Comparison of ENCODE assay signal across 8 cellular contexts in the genomic region with DNA sequence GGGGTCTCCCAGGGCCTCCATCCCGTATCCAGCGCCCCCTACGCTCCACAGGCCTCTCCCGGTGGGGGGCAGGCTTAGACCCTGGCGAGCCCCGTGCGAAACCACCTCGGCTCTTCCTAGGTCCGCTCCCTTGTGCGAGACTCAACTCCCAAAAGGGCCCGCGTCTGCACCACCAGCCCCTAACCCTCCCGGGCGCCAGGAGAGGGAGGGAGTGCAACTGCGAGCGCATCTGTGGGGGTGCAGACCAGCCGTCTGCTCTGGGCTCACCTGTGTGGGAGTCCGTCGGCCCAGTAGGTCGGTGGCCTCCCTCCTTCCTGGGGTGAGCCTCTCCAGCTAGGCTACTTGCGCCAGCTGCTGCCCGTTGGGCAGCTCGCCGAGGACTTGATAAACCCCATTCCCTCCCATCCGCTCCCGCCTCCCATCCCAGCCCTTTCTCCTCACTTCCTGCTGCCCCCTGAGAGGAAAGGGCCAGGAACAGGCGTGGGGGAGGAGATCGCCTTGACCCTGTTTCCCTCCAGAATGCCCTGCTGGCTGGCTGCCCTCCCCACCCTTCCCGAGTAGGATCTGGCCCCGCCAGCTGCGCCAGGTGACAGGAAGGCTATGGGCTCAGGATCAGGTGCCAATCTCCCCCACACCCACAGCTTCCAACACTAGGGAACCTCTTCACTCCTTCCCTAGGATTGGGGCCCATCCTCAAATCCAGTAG. TPM values are rescaled to one million over a fixed set of nuclear protein-coding genes. Genes with fewer than 3 reads are reported as not detected.
A peak's percentile ranks its signal among the peaks of the same experiment; 100 is the strongest.
DNase-seq lines count a peak whose midpoint lies in the region; ATAC-seq and TF ChIP-seq lines count a peak whose summit lies in the region.

A gene with protein sequence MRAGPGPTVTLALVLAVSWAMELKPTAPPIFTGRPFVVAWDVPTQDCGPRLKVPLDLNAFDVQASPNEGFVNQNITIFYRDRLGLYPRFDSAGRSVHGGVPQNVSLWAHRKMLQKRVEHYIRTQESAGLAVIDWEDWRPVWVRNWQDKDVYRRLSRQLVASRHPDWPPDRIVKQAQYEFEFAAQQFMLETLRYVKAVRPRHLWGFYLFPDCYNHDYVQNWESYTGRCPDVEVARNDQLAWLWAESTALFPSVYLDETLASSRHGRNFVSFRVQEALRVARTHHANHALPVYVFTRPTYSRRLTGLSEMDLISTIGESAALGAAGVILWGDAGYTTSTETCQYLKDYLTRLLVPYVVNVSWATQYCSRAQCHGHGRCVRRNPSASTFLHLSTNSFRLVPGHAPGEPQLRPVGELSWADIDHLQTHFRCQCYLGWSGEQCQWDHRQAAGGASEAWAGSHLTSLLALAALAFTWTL (minus strand): TSS at position 360 of the 706 bp plus-strand sequence. CDS start 2,256 bp downstream, outside the sequence.

- H3K4me3 Mint-ChIP-seq in endothelial cell (ENCODE audit: unreplicated experiment), result peak within 1 kb of the TSS; percentile 92
- peak within 1 kb of the TSS; percentile 74 to 90 (median 82) for H3K4me3 Mint-ChIP-seq in naive thymus-derived CD4-positive, alpha-beta T cell

- H3K27me3 ChIP-seq in GM06990 (replicated peaks; ENCODE audit: control insufficient read depth, insufficient read depth, low read length) (no peaks in the 10 kb centered on the region), PC-9 (ENCODE audit: insufficient read depth, low read depth) (no peaks in the 10 kb centered on the region)
- no peaks in the 10 kb centered on the region for H3K27me3 ChIP-seq in naive thymus-derived CD4-positive, alpha-beta T cell (ENCODE audit: control insufficient read depth in 2 of 2, insufficient read depth in 2 of 2, low read length in 2 of 2)

- H3K9me3 Mint-ChIP-seq in endothelial cell (ENCODE audit: unreplicated experiment), result no peaks in the 10 kb centered on the region
- no peaks in the 10 kb centered on the region for H3K9me3 Mint-ChIP-seq in naive thymus-derived CD4-positive, alpha-beta T cell

- peaks cover 20% of the 10 kb centered on the region for H3F3A ChIP-seq in PC-9 (ENCODE audit: insufficient read depth, low read depth)

- TF ChIP-seq CTCF in GM06990 (IDR thresholded peaks at IDR 0.05; ENCODE audit: insufficient read depth, low read length, poor library complexity, severe bottlenecking) (no peak), PC-9 (conservative IDR thresholded peaks at IDR 0.05) (no peak), endothelial cell (IDR thresholded peaks at IDR 0.05; ENCODE audit: unreplicated experiment) (no peak)

- peak within 1 kb of the TSS; percentile 91 for H3K4me2 ChIP-seq in PC-9

- H3K36me3 ChIP-seq in GM06990 (ENCODE audit: control insufficient read depth, insufficient read depth, low read length) (peaks cover 9% of the 10 kb centered on the region), PC-9 (ENCODE audit: low read depth) (peaks cover 7% of the 10 kb centered on the region; the same call in 1 of the 2 replicates)
- H3K36me3 ChIP-seq in naive thymus-derived CD4-positive, alpha-beta T cell (ENCODE audit: control insufficient read depth in 2 of 3, insufficient read depth in 3 of 3, low read length in 3 of 3), result peaks cover 0 to 14% (median 0%) of the 10 kb centered on the region in 3 experiments

- peaks cover 53% of the 10 kb centered on the region for H3K4me1 Mint-ChIP-seq in endothelial cell (ENCODE audit: unreplicated experiment)
- peaks cover 17 to 49% (median 39%) of the 10 kb centered on the region in 7 donors for H3K4me1 Mint-ChIP-seq in naive thymus-derived CD4-positive, alpha-beta T cell

- peaks cover 4% of the 10 kb centered on the region; the same call in 1 of the 2 replicates for H4K20me1 ChIP-seq in PC-9 (ENCODE audit: insufficient read depth)

- intact Hi-C loops in PC-9 (cut with micrococcal nuclease; ENCODE audit: unreplicated experiment), result no loop called here
- intact Hi-C loops in naive thymus-derived CD4-positive, alpha-beta T cell (cut with micrococcal nuclease), result no loop called here

- H3K27ac ChIP-seq in PC-9, result peak within 1 kb of the TSS; percentile 83
- peak within 1 kb of the TSS; percentile 95 for H3K27ac ChIP-seq in naive thymus-derived CD4-positive, alpha-beta T cell (ENCODE audit: low read depth, low read length)

- H3K27ac Mint-ChIP-seq in endothelial cell (ENCODE audit: unreplicated experiment), result peak within 1 kb of the TSS; percentile 97
- peak within 1 kb of the TSS; percentile 40 to 96 (median 93) for H3K27ac Mint-ChIP-seq in naive thymus-derived CD4-positive, alpha-beta T cell

- H3K9me3 ChIP-seq in PC-9 (ENCODE audit: insufficient read depth, low read depth), result no peaks in the 10 kb centered on the region
- no peaks in the 10 kb centered on the region for H3K9me3 ChIP-seq in naive thymus-derived CD4-positive, alpha-beta T cell (ENCODE audit: control insufficient read depth in 2 of 3, low read length in 3 of 3)

- H2AFZ ChIP-seq in PC-9, result peak within 1 kb of the TSS; percentile 91

- H3K79me2 ChIP-seq in PC-9 (ENCODE audit: low read depth), result peaks cover 37% of the 10 kb centered on the region

- H3K9me2 ChIP-seq in PC-9 (ENCODE audit: insufficient read depth), result no peaks in the 10 kb centered on the region

- BruUV-seq in PC-9 (replicated peaks; lab: Mats Ljungman, UMichigan), result no TSS peak

- peaks cover 24% of the 10 kb centered on the region for H3K4me1 ChIP-seq in PC-9 (replicated peaks; ENCODE audit: insufficient read depth)
- peaks cover 15 to 23% of the 10 kb centered on the region in 2 donors for H3K4me1 ChIP-seq in naive thymus-derived CD4-positive, alpha-beta T cell (ENCODE audit: control insufficient read depth in 2 of 2, insufficient read depth in 2 of 2, low read length in 2 of 2)

- DNase-seq in GM06990 (ENCODE audit: extremely low read depth, insufficient read length), result no peak
- no peak for DNase-seq in PC-9
- peak; percentile 58 for DNase-seq in endothelial cell (ENCODE audit: low spot score)
- DNase-seq in naive thymus-derived CD4-positive, alpha-beta T cell, result no peak
- no peak for DNase-seq in foreskin melanocyte
- DNase-seq in RKO (ENCODE audit: low spot score), result no peak
- no peak for DNase-seq in kidney tubule cell (ENCODE audit: low spot score)
- no peak for DNase-seq in EL

- H3K27me3 Mint-ChIP-seq in endothelial cell (ENCODE audit: unreplicated experiment), result peaks cover 25% of the 10 kb centered on the region
- H3K27me3 Mint-ChIP-seq in naive thymus-derived CD4-positive, alpha-beta T cell, result no peaks in the 10 kb centered on the region

- peaks cover 29% of the 10 kb centered on the region for H3K36me3 Mint-ChIP-seq in endothelial cell (ENCODE audit: low read depth, unreplicated experiment)
- peaks cover 0 to 4% (median 0%) of the 10 kb centered on the region in 5 donors for H3K36me3 Mint-ChIP-seq in naive thymus-derived CD4-positive, alpha-beta T cell

- POLR2A ChIA-PET in PC-9 (lab: Charles Lee; ENCODE audit: unreplicated experiment), result no interaction called here
- POLR2A ChIA-PET in naive thymus-derived CD4-positive, alpha-beta T cell (lab: Charles Lee), result interaction anchor here (1.3 to 34.0 kb wide), 3 partner anchors 14 to 34 kb away, joined by 5 to 656 read pairs (median 27); a partner anchor contains a TSS

- CTCF ChIA-PET in PC-9 (lab: Charles Lee), result interaction anchor here (1.1 kb wide), 1 partner anchor 50 kb away, joined by 7 read pairs; no protein-coding TSS in a partner anchor
- CTCF ChIA-PET in naive thymus-derived CD4-positive, alpha-beta T cell (lab: Charles Lee), result interaction anchor here (0.6 to 2.7 kb wide), 4 partner anchors 14 to 30 kb away, joined by 3 to 13 read pairs (median 3); a partner anchor contains a TSS

- H3K4me3 ChIP-seq in GM06990 (replicated peaks; ENCODE audit: low read depth, low read length) (peak within 1 kb of the TSS; percentile 70), PC-9 (peak within 1 kb of the TSS; percentile 69)
- H3K4me3 ChIP-seq in naive thymus-derived CD4-positive, alpha-beta T cell (ENCODE audit: low read length), result peak within 1 kb of the TSS; percentile 97

- no peak for ATAC-seq in naive thymus-derived CD4-positive, alpha-beta T cell

RNA-seq across cellular contexts. Expression of the gene that starts here (rescaled TPM):
- total RNA-seq in PC-9 (2021) (29.6 and 41.6 TPM in 2 replicates), endothelial cell (ENCODE audit: unreplicated experiment) (214 TPM)
- 1 to 10 TPM; 1.5 to 5.3 (median 3.2) TPM for total RNA-seq in naive thymus-derived CD4-positive, alpha-beta T cell
- polyA plus RNA-seq in naive thymus-derived CD4-positive, alpha-beta T cell, result 1 to 10 TPM; 2.8 to 4.6 TPM
